ENCODE assay signal across 8 cellular contexts in genomic region chr17:7548585-7549400, GRCh38. TPM values are rescaled to one million over a fixed set of nuclear protein-coding genes. Genes with fewer than 3 reads are reported as not detected.
DNase-seq lines count a peak whose midpoint lies in the region; ATAC-seq and TF ChIP-seq lines count a peak whose summit lies in the region.

TNFSF12 (plus strand) TSS chr17:7549058; CDS start chr17:7549154, 96 bp downstream.

- H3K4me3 ChIP-seq in AG09309 (ENCODE audit: control insufficient read depth, low read depth, low read length), result peak within 1 kb of the TSS; percentile 60
- peak within 1 kb of the TSS; percentile 71 to 89 for H3K4me3 ChIP-seq in mucosa of rectum (ENCODE audit: low read length in 2 of 2)
- peak within 1 kb of the TSS; percentile 59 to 68 (median 64) for H3K4me3 ChIP-seq in stomach

- peaks cover 14% of the 10 kb centered on the region in 2 donors for H3K4me1 ChIP-seq in mucosa of rectum (ENCODE audit: control insufficient read depth in 2 of 2, insufficient read depth in 2 of 2, low read length in 2 of 2)
- peaks cover 13 to 52% (median 24%) of the 10 kb centered on the region in 4 donors for H3K4me1 ChIP-seq in stomach

- H3K27me3 ChIP-seq in mucosa of rectum (ENCODE audit: control insufficient read depth in 2 of 2, insufficient read depth in 2 of 2, low read length in 2 of 2) (no peaks in the 10 kb centered on the region), stomach (no peaks in the 10 kb centered on the region)

- intact Hi-C loops in stomach (cut with DNase I; ENCODE audit: low total_unique reads), result no loop called here

- no peaks in the 10 kb centered on the region for H3K9me3 Mint-ChIP-seq in HFFc6

- H3K36me3 Mint-ChIP-seq in HFFc6 (ENCODE audit: low read depth), result no peaks in the 10 kb centered on the region; the same call in 1 of the 2 replicates

- DNase-seq in AG09309 (ENCODE audit: low read depth) (no peak), HFFc6 (no peak), stomach (peak; percentile 55)
- DNase-seq in activated CD8-positive, alpha-beta memory T cell treated with anti-CD3 and anti-CD28 coated beads, Interleukin-2, amount 50 U/mL, for 4 hours, result peak; percentile 53

- ATAC-seq in esophagus mucosa (peak; percentile 55), HG03342 (IDR thresholded peaks at IDR 0.05; ENCODE audit: unreplicated experiment) (no peak), GM19023 (IDR thresholded peaks at IDR 0.05; ENCODE audit: unreplicated experiment) (no peak)

- peak within 1 kb of the TSS; percentile 83 for H3K4me3 Mint-ChIP-seq in HFFc6

- WGBS in stomach, 5 donors, result 0 to 3% (median 1%) methylated on average over 9 to 58 of the region's 65 CpGs

- TF ChIP-seq POLR2A in stomach (IDR thresholded peaks at IDR 0.05), result no peak

- H3K9ac ChIP-seq in mucosa of rectum (ENCODE audit: low read depth in 1 of 2, low read length in 2 of 2), result peak within 1 kb of the TSS; percentile 82 to 89

- peaks cover 0 to under 1% of the 10 kb centered on the region in 2 donors for H3K36me3 ChIP-seq in mucosa of rectum (ENCODE audit: control insufficient read depth in 2 of 2, insufficient read depth in 2 of 2, low read length in 2 of 2)
- peaks cover 0 to 12% (median 9%) of the 10 kb centered on the region in 4 donors for H3K36me3 ChIP-seq in stomach

- no peak for TF ChIP-seq EP300 in stomach (IDR thresholded peaks at IDR 0.05)

- H3K9me3 ChIP-seq in mucosa of rectum (ENCODE audit: control insufficient read depth in 2 of 2, low read length in 2 of 2) (no peaks in the 10 kb centered on the region), stomach (no peaks in the 10 kb centered on the region)

- H3K27ac ChIP-seq in mucosa of rectum (ENCODE audit: low read depth in 2 of 2, low read length in 2 of 2) (peak within 1 kb of the TSS; percentile 67 to 80), stomach (peak within 1 kb of the TSS; percentile 71 to 96 (median 89))

- no peaks in the 10 kb centered on the region for H3K27me3 Mint-ChIP-seq in HFFc6 (ENCODE audit: insufficient read depth)

- TF ChIP-seq CTCF in AG09309 (IDR thresholded peaks at IDR 0.05; ENCODE audit: control insufficient read depth, insufficient read depth, low read depth, low read length, missing control alignments) (peak; percentile 13), HFFc6 (IDR thresholded peaks at IDR 0.05) (peak; percentile 53), stomach (IDR thresholded peaks at IDR 0.05) (peak in 2 of 7 experiments; percentile 11 to 12)

- peaks cover 14% of the 10 kb centered on the region for H3K4me1 Mint-ChIP-seq in HFFc6 (ENCODE audit: low read depth)

- H3K27ac Mint-ChIP-seq in HFFc6, result peak within 1 kb of the TSS; percentile 36; the same call in 1 of the 2 replicates

RNA-seq across cellular contexts. Expression of gene TNFSF12, which starts in this region (rescaled TPM):
- 10 to 100 TPM; 22.0 to 28.3 (median 25.4) TPM for total RNA-seq in HFFc6 (2021; fragmentation: NEBNext Ultra II Directional; extraction: Animal tissue kit (Norgen Biotek cat#: 25700))
- total RNA-seq in esophagus mucosa (2.7 TPM), stomach (100 to 1,000 TPM in 1 of 5 donors, 10 to 100 TPM in 3, 1 to 10 TPM in 1; 6.1 to 199 (median 49.6) TPM)
- polyA plus RNA-seq in stomach, result 10 to 100 TPM; 31.7 to 48.0 (median 45.1) TPM

Comparison
In these comparisons a context has a peak if more than half of its experiments do, and no peak if none do; other contexts are left out.
1. DNase-seq: peak in activated CD8-positive, alpha-beta memory T cell treated with anti-CD3 and anti-CD28 coated beads, Interleukin-2, amount 50 U/mL, for 4 hours (single experiment) and stomach (single experiment); none in AG09309 (single experiment) and HFFc6 (single experiment).
2. Peak in every context shown above with its lines, with median percentiles within 50 percentile points of each other: H3K4me3 ChIP-seq.